8 cellular contexts compared by ENCODE assay signal in the genomic region with DNA sequence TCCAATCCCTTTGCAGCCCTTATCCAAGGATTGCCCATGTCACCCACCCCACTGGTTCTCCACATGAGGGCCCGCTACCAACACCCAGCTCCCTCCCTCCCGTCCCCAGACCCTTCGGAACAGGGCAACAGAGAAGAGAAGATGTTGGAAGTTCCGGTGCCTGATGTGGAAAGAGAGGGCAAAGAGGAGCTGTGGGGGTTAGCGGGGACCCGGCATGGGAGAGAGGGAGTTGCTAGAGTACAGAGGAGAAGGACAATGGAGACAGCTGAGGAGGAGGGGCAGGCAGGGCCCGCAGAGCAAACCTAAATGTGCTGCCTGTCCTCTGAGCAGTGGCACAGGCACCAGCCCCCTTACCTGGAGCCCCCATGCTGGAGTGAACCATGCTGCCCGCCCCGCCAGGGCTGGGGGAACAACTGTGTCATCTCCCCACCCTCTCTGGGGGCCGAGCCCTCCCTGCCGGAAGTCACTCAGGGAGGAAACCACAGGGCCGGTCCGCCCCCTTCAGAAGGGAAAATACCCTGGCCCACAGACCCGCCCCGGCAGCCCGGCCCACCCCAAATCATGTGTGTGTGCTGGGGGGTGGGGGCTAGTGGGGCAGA. TPM values are rescaled to one million over a fixed set of nuclear protein-coding genes. Genes with fewer than 3 reads are reported as not detected.
DNase-seq lines count a peak whose midpoint lies in the region; ATAC-seq and TF ChIP-seq lines count a peak whose summit lies in the region.

A gene (minus strand): TSS at position 417 of the 599 bp plus-strand sequence. CDS start 35 bp downstream, at position 382.

- peak within 1 kb of the TSS; percentile 84 for H3K27ac Mint-ChIP-seq in activated naive CD4-positive, alpha-beta T cell treated with anti-CD3 and anti-CD28 coated beads, Interleukin-2, amount 10 ng/mL, durations not matched to agents 7 days and 5 days

- H3K4me2 ChIP-seq in GM23248 (ENCODE audit: unreplicated experiment): peak within 1 kb of the TSS; percentile 67

- in situ Hi-C loops in GM23248 (cut with MboI): no loop called here

- CTCF ChIA-PET in activated naive CD4-positive, alpha-beta T cell treated with anti-CD3 and anti-CD28 coated beads, Interleukin-2, amount 10 ng/mL, durations not matched to agents 7 days and 5 days (lab: Charles Lee): interaction anchor here (0.7 to 2.7 kb wide), 22 partner anchors 9 to 309 kb away, joined by 3 to 51 read pairs (median 6); no protein-coding TSS in a partner anchor

- H2AFZ ChIP-seq in GM23248: peak within 1 kb of the TSS; percentile 62

- no peaks in the 10 kb centered on the region for H3K27me3 ChIP-seq in GM23248 (replicated peaks; ENCODE audit: insufficient read depth)
- no peaks in the 10 kb centered on the region for H3K27me3 ChIP-seq in RWPE2 (ENCODE audit: insufficient read depth, poor library complexity, severe bottlenecking)
- H3K27me3 ChIP-seq in iPS-15b (ENCODE audit: control insufficient read depth, insufficient read depth, low read length): peaks cover 25% of the 10 kb centered on the region

- H3K4me1 Mint-ChIP-seq in activated naive CD4-positive, alpha-beta T cell treated with anti-CD3 and anti-CD28 coated beads, Interleukin-2, amount 10 ng/mL, durations not matched to agents 7 days and 5 days: peaks cover 69% of the 10 kb centered on the region

- no peaks in the 10 kb centered on the region for H3K9me2 ChIP-seq in GM23248 (ENCODE audit: insufficient read depth)

- no peak for TF ChIP-seq CTCF in RWPE2 (IDR thresholded peaks at IDR 0.05; ENCODE audit: poor library complexity, severe bottlenecking)

- H3K27ac ChIP-seq in GM23248 (no peak within 1 kb of the TSS), RWPE2 (ENCODE audit: poor library complexity, severe bottlenecking) (peak within 1 kb of the TSS; percentile 6)

- H3K4me3 Mint-ChIP-seq in activated naive CD4-positive, alpha-beta T cell treated with anti-CD3 and anti-CD28 coated beads, Interleukin-2, amount 10 ng/mL, durations not matched to agents 7 days and 5 days: peak within 1 kb of the TSS; percentile 78

- H3K36me3 Mint-ChIP-seq in activated naive CD4-positive, alpha-beta T cell treated with anti-CD3 and anti-CD28 coated beads, Interleukin-2, amount 10 ng/mL, durations not matched to agents 7 days and 5 days: no peaks in the 10 kb centered on the region

- no peaks in the 10 kb centered on the region for H4K20me1 ChIP-seq in GM23248 (ENCODE audit: insufficient read depth)

- H3K4me1 ChIP-seq in GM23248 (ENCODE audit: insufficient read depth): peaks cover 33% of the 10 kb centered on the region
- H3K4me1 ChIP-seq in RWPE2 (ENCODE audit: insufficient read depth, poor library complexity, severe bottlenecking): peaks cover 21% of the 10 kb centered on the region
- H3K4me1 ChIP-seq in iPS-15b (ENCODE audit: control insufficient read depth, insufficient read depth, low read length): no peaks in the 10 kb centered on the region

- peaks cover 12% of the 10 kb centered on the region for H3F3A ChIP-seq in GM23248 (ENCODE audit: insufficient read depth)

- peaks cover 4% of the 10 kb centered on the region for H3K27me3 Mint-ChIP-seq in activated naive CD4-positive, alpha-beta T cell treated with anti-CD3 and anti-CD28 coated beads, Interleukin-2, amount 10 ng/mL, durations not matched to agents 7 days and 5 days

- H3K4me3 ChIP-seq in GM23248 (peak within 1 kb of the TSS; percentile 62), RWPE2 (ENCODE audit: severe bottlenecking) (peak within 1 kb of the TSS; percentile 4), iPS-15b (ENCODE audit: low read depth, low read length) (peak within 1 kb of the TSS; percentile 72)

- H3K9ac ChIP-seq in GM23248 (no peak within 1 kb of the TSS; the same call in 1 of the 2 replicates), iPS-15b (ENCODE audit: low read depth, low read length) (peak within 1 kb of the TSS; percentile 37)

- H3K9me3 Mint-ChIP-seq in activated naive CD4-positive, alpha-beta T cell treated with anti-CD3 and anti-CD28 coated beads, Interleukin-2, amount 10 ng/mL, durations not matched to agents 7 days and 5 days: no peaks in the 10 kb centered on the region

- H3K9me3 ChIP-seq in GM23248 (ENCODE audit: low read depth) (no peaks in the 10 kb centered on the region), RWPE2 (ENCODE audit: severe bottlenecking) (no peaks in the 10 kb centered on the region), iPS-15b (ENCODE audit: control insufficient read depth, insufficient read depth, low read length) (no peaks in the 10 kb centered on the region)

- H3K36me3 ChIP-seq in GM23248 (ENCODE audit: low read depth) (no peaks in the 10 kb centered on the region), RWPE2 (ENCODE audit: low read depth) (no peaks in the 10 kb centered on the region), iPS-15b (ENCODE audit: control insufficient read depth, insufficient read depth, low read length) (no peaks in the 10 kb centered on the region)

- no peak for ATAC-seq in RWPE2 (ENCODE audit: low read depth)

- WGBS in GM23248 (ENCODE audit: low coverage in 1 of 2, low lambda C conversion rate in 2 of 2, missing lambda C conversion rate in 2 of 2), 2 experiments: 9 to 10% methylated on average over 10 to 16 of the region's 16 CpGs

- peaks cover 4% of the 10 kb centered on the region; the same call in 1 of the 2 replicates for H3K79me2 ChIP-seq in GM23248 (ENCODE audit: insufficient read depth)

- DNase-seq in CD1c-positive myeloid dendritic cell (ENCODE audit: extremely low spot score) (peak; percentile 74), GM23248 (no peak), RWPE2 (ENCODE audit: low spot score) (no peak), RKO (ENCODE audit: low spot score) (no peak), NCI-H2171 treated with DMSO at 0.1 percent for 48 hours (lab: John Stamatoyannopoulos, UW) (no peak)
- peak; percentile 93 for DNase-seq in activated naive CD4-positive, alpha-beta T cell treated with anti-CD3 and anti-CD28 coated beads, Interleukin-2, amount 10 ng/mL, durations not matched to agents 7 days and 5 days
- peak; percentile 69 to 71 for DNase-seq in stimulated activated CD4-positive, alpha-beta T cell treated with anti-CD3 and anti-CD28 coated beads, Interleukin-2, amount 100 ng/mL, for 48 hours

RNA-seq across cellular contexts. Expression of the gene that starts here (rescaled TPM):
- total RNA-seq in GM23248 (2014; rRNA removed; shearing (Covaris generic)): 0.38 and 1.5 TPM in 2 replicates
- polyA plus RNA-seq in GM23248 (2016; fragmentation: Nextera tagmentation; extraction: Ambion mirVana): 3.0 and 4.6 TPM in 2 replicates

Comparison
In these comparisons a context has a peak if more than half of its experiments do, and no peak if none do; other contexts are left out.
1. DNase-seq: peak in CD1c-positive myeloid dendritic cell (single experiment), activated naive CD4-positive, alpha-beta T cell treated with anti-CD3 and anti-CD28 coated beads, Interleukin-2, amount 10 ng/mL, durations not matched to agents 7 days and 5 days (single experiment) and stimulated activated CD4-positive, alpha-beta T cell treated with anti-CD3 and anti-CD28 coated beads, Interleukin-2, amount 100 ng/mL, for 48 hours (2 of 2); none in GM23248 (single experiment), RWPE2 (single experiment), RKO (single experiment) and NCI-H2171 treated with DMSO at 0.1 percent for 48 hours (single experiment).
2. H3K4me3 ChIP-seq: peak in every context shown above with its lines; median percentile 72 in iPS-15b; 62 in GM23248; 4 in RWPE2.